Comparison of ENCODE assay signal across 23 cellular contexts in genomic region chr7:11161499-11161898, GRCh38.
A peak's percentile ranks its signal among the peaks of the same experiment; 100 is the strongest.
DNase-seq lines count a peak whose midpoint lies in the region; ATAC-seq, FAIRE-seq and TF ChIP-seq lines count a peak whose summit lies in the region.
"Had no signal": no experiment of that assay in that cellular context is flagged by ENCODE, and none has a peak within 500 bp of the region (broad histone marks: within the 10 kb centered on the region; RNA-seq: fewer than 3 reads in every experiment).

No MANE protein-coding gene starts in this region.

- H3F3A ChIP-seq in SK-N-SH (replicated peaks; ENCODE audit: insufficient read depth), result peaks cover 4% of the 10 kb centered on the region

- H3K9ac ChIP-seq in SK-N-SH, result no peak overlapping the region
- H3K9ac ChIP-seq: BLaER1 treated with 17β-estradiol and CSF1 and Interleukin-3, amounts not matched to agents 10 nM and 100 nM had no signal

- 99 to 100% (median 100%) methylated on average over 1 of the region's 1 CpG for WGBS in small intestine, 3 donors
- WGBS in SK-N-SH (ENCODE audit: low lambda C conversion rate), result 97% methylated on average over 1 of the region's 1 CpG

- no peaks in the 10 kb centered on the region for H3K9me2 ChIP-seq in SK-N-SH

- CTCF ChIA-PET in SK-N-SH (lab: Yijun Ruan, JAX), result no interaction called here

- POLR2A ChIA-PET in SK-N-SH (lab: Yijun Ruan, JAX), result no interaction called here

- H3K4me1 ChIP-seq in small intestine (ENCODE audit: control insufficient read depth in 2 of 2, insufficient read depth in 1 of 2, low read depth in 1 of 2, low read length in 1 of 2) (no peaks in the 10 kb centered on the region), SK-N-SH (ENCODE audit: control insufficient read depth in 1 of 2, insufficient read depth in 2 of 2, low read depth in 1 of 2, low read length in 1 of 2) (no peaks in the 10 kb centered on the region)
- H3K4me1 ChIP-seq: BE2C; BLaER1 treated with 17β-estradiol and CSF1 and Interleukin-3, amounts not matched to agents 10 nM and 100 nM had no signal

- H3K4me3 ChIP-seq in small intestine (ENCODE audit: low read depth in 1 of 2, low read length in 2 of 2) (no peak overlapping the region), SK-N-SH (ENCODE audit: low read depth in 2 of 2, low read length in 1 of 2) (no peak overlapping the region)
- H3K4me3 ChIP-seq: BLaER1 treated with 17β-estradiol and CSF1 and Interleukin-3, amounts not matched to agents 10 nM and 100 nM; GM23338 had no signal

- H2AFZ ChIP-seq in SK-N-SH (ENCODE audit: low read depth), result no peak overlapping the region
- H2AFZ ChIP-seq: GM23338 had no signal

- no peaks in the 10 kb centered on the region for H3K9me3 ChIP-seq in small intestine (ENCODE audit: control insufficient read depth, low read depth)
- no peaks in the 10 kb centered on the region for H3K9me3 ChIP-seq in SK-N-SH
- H3K9me3 ChIP-seq: BE2C had no signal

- FAIRE-seq in RCC 7860 (lab: Jason Lieb, UNC) (peak; percentile 97), colon (lab: Jason Lieb, UNC) (peak; percentile 99), islet of Langerhans (lab: Jason Lieb, UNC) (peak; percentile 71), small intestine (lab: Jason Lieb, UNC) (peak; percentile 98)
- FAIRE-seq: D721Med, GM12891, GM18507 had no signal

- no peak for TF ChIP-seq EP300 in SK-N-SH (IDR thresholded peaks at IDR 0.05; ENCODE audit: borderline replicate concordance in 1 of 2, low read depth in 1 of 2, low read length in 1 of 2)

- H3K27ac ChIP-seq in small intestine (ENCODE audit: low read depth in 1 of 2, low read length in 1 of 2), result no peak overlapping the region
- no peak overlapping the region for H3K27ac ChIP-seq in SK-N-SH (ENCODE audit: low read depth in 2 of 2, low read length in 1 of 2)
- H3K27ac ChIP-seq: BLaER1 treated with 17β-estradiol and CSF1 and Interleukin-3, amounts not matched to agents 10 nM and 100 nM had no signal

- H4K20me1 ChIP-seq in SK-N-SH (ENCODE audit: insufficient read depth), result no peaks in the 10 kb centered on the region
- H4K20me1 ChIP-seq: BLaER1 treated with 17β-estradiol and CSF1 and Interleukin-3, amounts not matched to agents 10 nM and 100 nM had no signal

- no peak for TF ChIP-seq RAD21 in SK-N-SH (IDR thresholded peaks at IDR 0.05; ENCODE audit: low read length)

- no peak for TF ChIP-seq CTCF in SK-N-SH (IDR thresholded peaks at IDR 0.05)

- no peaks in the 10 kb centered on the region for H3K27me3 ChIP-seq in small intestine (ENCODE audit: control insufficient read depth in 2 of 2, insufficient read depth in 2 of 2, low read length in 2 of 2)
- H3K27me3 ChIP-seq in SK-N-SH (ENCODE audit: insufficient read depth), result no peaks in the 10 kb centered on the region
- H3K27me3 ChIP-seq: BE2C; BLaER1 treated with 17β-estradiol and CSF1 and Interleukin-3, amounts not matched to agents 10 nM and 100 nM had no signal

- DNase-seq in RCC 7860 (ENCODE audit: low spot score) (no peak), small intestine (no peak), AG08395 (ENCODE audit: low spot score) (no peak), SK-N-SH (no peak)
- DNase-seq: AML-193; BE2C; CD4-positive, alpha-beta T cell; CD8-positive, alpha-beta memory T cell; DMS 273 treated with DMSO at 0.1 percent for 48 hours; DMS79; EL; GF-D8; H9 had no signal

- no peaks in the 10 kb centered on the region for H3K79me2 ChIP-seq in SK-N-SH (ENCODE audit: insufficient read depth)

- H3K4me2 ChIP-seq in SK-N-SH, result no peak overlapping the region
- H3K4me2 ChIP-seq: BLaER1 treated with 17β-estradiol and CSF1 and Interleukin-3, amounts not matched to agents 10 nM and 100 nM; GM23338 had no signal

- H3K36me3 ChIP-seq in small intestine (ENCODE audit: control insufficient read depth in 2 of 2, insufficient read depth in 2 of 2, low read length in 2 of 2) (no peaks in the 10 kb centered on the region), SK-N-SH (replicated peaks in 1 of 2; ENCODE audit: control insufficient read depth in 1 of 2, insufficient read depth in 2 of 2, low read length in 1 of 2) (peaks cover 4 to 9% of the 10 kb centered on the region in 2 experiments)
- H3K36me3 ChIP-seq: BE2C had no signal

- no peak for ATAC-seq in HG02981 (IDR thresholded peaks at IDR 0.05; ENCODE audit: unreplicated experiment)
- no peak for ATAC-seq in GM18519 (IDR thresholded peaks at IDR 0.05; ENCODE audit: low FRiP score, unreplicated experiment)
- ATAC-seq: GM23338, HCT116 had no signal

TF ChIP-seq in SK-N-SH, 30 proteins besides CTCF, POLR2A, EP300 and RAD21:
- TF ChIP-seq JUND (IDR thresholded peaks at IDR 0.05) (no peak), NFIC (IDR thresholded peaks at IDR 0.05; ENCODE audit: borderline replicate concordance) (no peak), USF1 (IDR thresholded peaks at IDR 0.05; ENCODE audit: borderline replicate concordance, low read depth) (no peak), POLR2AphosphoS5 (IDR thresholded peaks at IDR 0.05; ENCODE audit: low read depth, low read length) (no peak), TCF12 (IDR thresholded peaks at IDR 0.05) (no peak), FOXJ3 (CRISPR knock-in tag; IDR thresholded peaks at IDR 0.05) (no peak)
TF ChIP-seq in SK-N-SH: peak in this region for 0.
